In the genomic region with DNA sequence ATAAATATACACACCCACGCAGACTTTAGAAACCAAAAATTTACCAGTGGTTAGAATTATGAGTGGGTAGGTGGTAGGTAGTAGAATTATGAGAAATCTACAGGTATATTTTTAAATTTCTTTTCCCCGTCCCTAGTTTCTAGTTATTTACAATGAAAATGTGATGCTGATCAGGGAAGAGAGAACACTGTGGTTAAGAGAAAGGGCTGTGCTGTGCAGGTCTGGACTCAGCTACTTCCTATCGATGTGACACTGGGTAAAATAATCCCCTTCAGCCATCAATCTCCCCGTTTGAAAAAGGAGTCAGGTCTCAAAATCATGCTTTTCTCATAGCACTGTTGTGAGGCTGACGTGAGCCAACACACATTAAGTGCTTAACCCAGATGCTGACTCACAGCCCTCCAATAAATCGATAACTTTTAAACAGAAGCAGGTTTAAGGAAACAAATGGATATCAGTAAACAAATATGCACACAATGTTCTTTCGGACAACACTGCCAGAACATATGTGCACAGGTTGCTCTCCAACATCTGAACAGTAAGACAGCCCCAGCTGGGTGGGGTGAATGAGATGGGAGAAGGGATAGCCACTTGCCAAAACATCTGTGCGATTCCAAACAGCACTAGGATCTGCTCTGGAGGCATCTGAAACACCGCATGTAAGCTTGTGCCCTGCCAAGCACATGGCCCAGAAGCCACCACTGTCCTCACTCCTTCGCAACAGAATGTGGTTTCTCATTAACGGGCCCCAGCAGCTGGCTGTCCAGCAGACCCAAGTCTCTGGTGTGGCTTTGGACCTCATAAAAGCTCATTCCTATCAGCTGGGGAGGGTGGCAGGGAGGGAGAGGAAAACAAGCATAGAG, we compare ENCODE assay signal across 19 cellular contexts.
A peak's percentile ranks its signal among the peaks of the same experiment; 100 is the strongest.
DNase-seq lines count a peak whose midpoint lies in the region; ATAC-seq and TF ChIP-seq lines count a peak whose summit lies in the region.
"Had no signal": no experiment of that assay in that cellular context is flagged by ENCODE, and none has a peak within 500 bp of the region (broad histone marks: within the 10 kb centered on the region; RNA-seq: fewer than 3 reads in every experiment).

No MANE protein-coding gene starts in this region.

- intact Hi-C loops in mucosa of descending colon (cut with DNase I, micrococcal nuclease) (no loop called here), upper lobe of right lung (cut with DNase I) (no loop called here)

- H3K27ac ChIP-seq in upper lobe of right lung, result no peak overlapping the region
- H3K27ac ChIP-seq: ovary, PC-9, testis had no signal

- H3K9me3 ChIP-seq in mucosa of descending colon, result no peaks in the 10 kb centered on the region
- no peaks in the 10 kb centered on the region for H3K9me3 ChIP-seq in upper lobe of right lung
- H3K9me3 ChIP-seq: BE2C, ovary, testis had no signal

- H3K4me3 ChIP-seq in GM12865 (ENCODE audit: low read depth, low read length), result no peak overlapping the region
- H3K4me3 ChIP-seq in mucosa of descending colon, result no peak overlapping the region
- H3K4me3 ChIP-seq in upper lobe of right lung, result no peak overlapping the region
- H3K4me3 ChIP-seq: ovary, PC-9, testis had no signal

- TF ChIP-seq CTCF in GM12865 (IDR thresholded peaks at IDR 0.05; ENCODE audit: insufficient read depth, low read depth, low read length, missing control alignments) (no peak), mucosa of descending colon (IDR thresholded peaks at IDR 0.05) (no peak), upper lobe of right lung (IDR thresholded peaks at IDR 0.05) (no peak)

- ATAC-seq in mucosa of descending colon (peak; percentile 44), upper lobe of right lung (no peak)
- ATAC-seq: activated CD4-positive, alpha-beta T cell treated with anti-CD3 and anti-CD28 coated beads for 36 hours; left colon; SK-N-SH treated with all-trans-retinoic acid at 6 μM for 48 hours had no signal

- DNase-seq in AG20443 (ENCODE audit: low spot score) (peak; percentile 38), GM12865 (ENCODE audit: low read depth) (peak; percentile 15), SW480 (ENCODE audit: low spot score) (peak; percentile 53), mucosa of descending colon (no peak), DMS53 (lab: John Stamatoyannopoulos, UW) (no peak), NOMO-1 (lab: John Stamatoyannopoulos, UW; ENCODE audit: unreplicated experiment in 2 of 2) (no peak), upper lobe of right lung (no peak)
- DNase-seq: activated CD4-positive, alpha-beta T cell treated with anti-CD3 and anti-CD28 coated beads for 36 hours; activated CD8-positive, alpha-beta memory T cell treated with anti-CD3 and anti-CD28 coated beads, Interleukin-2, amount 50 U/mL, for 4 hours; activated gamma-delta T cell treated with Interleukin-2 at 50 U/mL for 16 hours; amygdala; BE2C; Kasumi-1; left colon; NCI-H1436; ovary; PC-9; testis had no signal

- H3K27me3 ChIP-seq in upper lobe of right lung, result no peaks in the 10 kb centered on the region
- H3K27me3 ChIP-seq: BE2C, ovary, testis had no signal

- H3K36me3 ChIP-seq in mucosa of descending colon (ENCODE audit: low read depth) (no peaks in the 10 kb centered on the region), upper lobe of right lung (no peaks in the 10 kb centered on the region)
- H3K36me3 ChIP-seq: BE2C, ovary had no signal

- H3K4me1 ChIP-seq in mucosa of descending colon (ENCODE audit: low read depth), result no peaks in the 10 kb centered on the region
- peaks cover 7% of the 10 kb centered on the region for H3K4me1 ChIP-seq in upper lobe of right lung
- H3K4me1 ChIP-seq: BE2C, testis had no signal

Comparison
In these comparisons a context has a peak if more than half of its experiments do, and no peak if none do; other contexts are left out.
1. DNase-seq: peak in AG20443 (single experiment), GM12865 (single experiment) and SW480 (single experiment); none in mucosa of descending colon (0 of 3), DMS53 (single experiment), NOMO-1 (0 of 2) and upper lobe of right lung (single experiment).